Comparison of ENCODE assay signal across 21 cellular contexts in the genomic region with DNA sequence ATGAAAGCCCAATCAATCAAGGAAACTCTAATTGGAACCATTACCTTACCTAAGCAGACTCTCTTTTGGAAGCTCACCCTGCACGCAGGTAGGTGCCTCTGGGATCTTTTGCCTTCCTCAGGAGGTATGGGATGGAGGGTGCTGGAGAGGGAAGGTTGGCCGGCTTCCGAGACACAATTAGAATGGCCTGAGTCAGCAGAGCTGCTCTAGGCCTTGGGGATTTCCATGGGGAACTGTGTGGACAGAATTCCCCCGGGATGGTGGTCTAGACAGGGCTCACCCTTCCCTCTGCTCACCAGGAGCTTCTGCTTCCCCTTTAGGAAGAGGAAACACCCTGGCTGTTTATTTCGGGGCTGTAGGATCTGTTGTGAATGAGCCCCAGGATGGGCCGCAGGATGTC. TPM values are rescaled to one million over a fixed set of nuclear protein-coding genes. Genes with fewer than 3 reads are reported as not detected.
DNase-seq lines count a peak whose midpoint lies in the region; ATAC-seq and TF ChIP-seq lines count a peak whose summit lies in the region.
"Had no signal": no experiment of that assay in that cellular context is flagged by ENCODE, and none has a peak within 500 bp of the region (broad histone marks: within the 10 kb centered on the region; RNA-seq: fewer than 3 reads in every experiment).

No MANE protein-coding gene starts in this region.

- ATAC-seq in GM23338 (no peak), HG02970 (IDR thresholded peaks at IDR 0.05; ENCODE audit: low FRiP score, unreplicated experiment) (no peak)
- ATAC-seq: CD8-positive, alpha-beta T cell; HepG2; SK-N-SH treated with all-trans-retinoic acid at 6 μM for 48 hours had no signal

- H3K27me3 ChIP-seq in AG04450 (ENCODE audit: control insufficient read depth, insufficient read depth, low read length) (no peaks in the 10 kb centered on the region), GM23338 (ENCODE audit: insufficient read depth) (no peaks in the 10 kb centered on the region), neural progenitor cell (no peaks in the 10 kb centered on the region)

- CTCF ChIA-PET in AG04450 (lab: Charles Lee): no interaction called here

- H3K27me3 Mint-ChIP-seq in GM23338 (ENCODE audit: insufficient read depth, low read depth, poor library complexity): no peaks in the 10 kb centered on the region
- H3K27me3 Mint-ChIP-seq in dendritic cell treated with granulocyte-macrophage colony-stimulating factor and Interleukin-4, amounts not matched to agents 40 ng/mL and 50 ng/mL, for 4 days: peaks cover 2% of the 10 kb centered on the region
- peaks cover 4% of the 10 kb centered on the region for H3K27me3 Mint-ChIP-seq in neural progenitor cell (ENCODE audit: insufficient read depth, low read depth)
- no peaks in the 10 kb centered on the region for H3K27me3 Mint-ChIP-seq in activated T-cell treated with anti-CD3 and anti-CD28 coated beads, Interleukin-2, amount 50 U/mL, for 24 hours

- intact Hi-C loops in dendritic cell treated with granulocyte-macrophage colony-stimulating factor and Interleukin-4, amounts not matched to agents 40 ng/mL and 50 ng/mL, for 4 days (cut with micrococcal nuclease): loop anchor here (2.0 to 5.0 kb wide), 3 partner anchors 15 to 37 kb away; no protein-coding TSS in a partner anchor

- H3F3A ChIP-seq in GM23338 (replicated peaks; ENCODE audit: low read depth): no peaks in the 10 kb centered on the region
- peaks cover 23% of the 10 kb centered on the region for H3F3A ChIP-seq in neural progenitor cell (ENCODE audit: low read depth)

- H3K9me3 ChIP-seq in AG04450 (ENCODE audit: control insufficient read depth, insufficient read depth, low read length) (no peaks in the 10 kb centered on the region), neural progenitor cell (ENCODE audit: low read depth) (no peaks in the 10 kb centered on the region)

- H3K9me3 Mint-ChIP-seq in GM23338 (no peaks in the 10 kb centered on the region), neural progenitor cell (no peaks in the 10 kb centered on the region)
- H3K9me3 Mint-ChIP-seq in dendritic cell treated with granulocyte-macrophage colony-stimulating factor and Interleukin-4, amounts not matched to agents 40 ng/mL and 50 ng/mL, for 4 days: no peaks in the 10 kb centered on the region
- H3K9me3 Mint-ChIP-seq in activated T-cell treated with anti-CD3 and anti-CD28 coated beads, Interleukin-2, amount 50 U/mL, for 24 hours: no peaks in the 10 kb centered on the region
- H3K9me3 Mint-ChIP-seq: CD8-positive, alpha-beta T cell had no signal

- TF ChIP-seq CTCF in AG04450 (IDR thresholded peaks at IDR 0.05; ENCODE audit: low read depth, low read length): no peak
- TF ChIP-seq CTCF in GM23338 (conservative IDR thresholded peaks at IDR 0.05; ENCODE audit: low read depth in 2 of 2): no peak
- TF ChIP-seq CTCF in neural progenitor cell (IDR thresholded peaks at IDR 0.05): no peak

- H3K79me2 ChIP-seq in GM23338 (replicated peaks; ENCODE audit: insufficient read depth): no peaks in the 10 kb centered on the region
- H3K79me2 ChIP-seq in neural progenitor cell (ENCODE audit: low read depth): no peaks in the 10 kb centered on the region

- no peak overlapping the region for H3K9ac ChIP-seq in neural progenitor cell

- peak overlapping the region; percentile 95 for H2AFZ ChIP-seq in GM23338
- peak overlapping the region; percentile 50 for H2AFZ ChIP-seq in neural progenitor cell (replicated peaks)
- H2AFZ ChIP-seq: PC-9 had no signal

- no peak for DNase-seq in AG04450 (ENCODE audit: low read depth, low spot score)
- no peak for DNase-seq in GM23338 (ENCODE audit: low spot score)
- DNase-seq in neural progenitor cell (ENCODE audit: low spot score): no peak
- no peak for DNase-seq in activated T-cell treated with anti-CD3 and anti-CD28 coated beads, Interleukin-2, amount 50 U/mL, for 24 hours
- DNase-seq in H4 (ENCODE audit: low spot score): no peak
- no peak for DNase-seq in activated CD8-positive, alpha-beta memory T cell treated with anti-CD3 and anti-CD28 coated beads, Interleukin-2, amount 50 U/mL, for 4 hours
- DNase-seq: CD8-positive, alpha-beta T cell; DND-41; GOT3; KG1; NCI-H1105; NCI-H146; NCI-H2029; NCI-H226; NCI-H510A treated with DMSO at 0.1 percent for 48 hours; NCI-H748 treated with DMSO at 0.1 percent for 48 hours; PC-9 had no signal

- H3K9me2 ChIP-seq in GM23338 (ENCODE audit: insufficient read depth): no peaks in the 10 kb centered on the region

- H4K20me1 ChIP-seq in GM23338 (replicated peaks; ENCODE audit: insufficient read depth): no peaks in the 10 kb centered on the region
- no peaks in the 10 kb centered on the region for H4K20me1 ChIP-seq in neural progenitor cell (ENCODE audit: low read depth)

- H3K4me2 ChIP-seq in GM23338 (no peak overlapping the region), neural progenitor cell (no peak overlapping the region)
- H3K4me2 ChIP-seq: PC-9 had no signal

- H3K4me3 ChIP-seq in AG04450 (ENCODE audit: low read depth, low read length): no peak overlapping the region
- no peak overlapping the region for H3K4me3 ChIP-seq in GM23338
- H3K4me3 ChIP-seq in neural progenitor cell: no peak overlapping the region
- H3K4me3 ChIP-seq: PC-9 had no signal

- H3K4me3 Mint-ChIP-seq in GM23338: no peak overlapping the region
- H3K4me3 Mint-ChIP-seq in dendritic cell treated with granulocyte-macrophage colony-stimulating factor and Interleukin-4, amounts not matched to agents 40 ng/mL and 50 ng/mL, for 4 days: no peak overlapping the region
- H3K4me3 Mint-ChIP-seq in neural progenitor cell: no peak overlapping the region
- H3K4me3 Mint-ChIP-seq in activated T-cell treated with anti-CD3 and anti-CD28 coated beads, Interleukin-2, amount 50 U/mL, for 24 hours: no peak overlapping the region
- H3K4me3 Mint-ChIP-seq: CD8-positive, alpha-beta T cell had no signal

- H3K36me3 Mint-ChIP-seq in GM23338 (ENCODE audit: low read depth) (no peaks in the 10 kb centered on the region; the same call in 2 of the 3 replicates), neural progenitor cell (no peaks in the 10 kb centered on the region)
- H3K36me3 Mint-ChIP-seq in dendritic cell treated with granulocyte-macrophage colony-stimulating factor and Interleukin-4, amounts not matched to agents 40 ng/mL and 50 ng/mL, for 4 days (ENCODE audit: low read depth): no peaks in the 10 kb centered on the region
- no peaks in the 10 kb centered on the region for H3K36me3 Mint-ChIP-seq in activated T-cell treated with anti-CD3 and anti-CD28 coated beads, Interleukin-2, amount 50 U/mL, for 24 hours (ENCODE audit: low read depth)
- H3K36me3 Mint-ChIP-seq: CD8-positive, alpha-beta T cell had no signal

- H3K27ac ChIP-seq in AG04450 (ENCODE audit: low read depth, low read length) (peak overlapping the region; percentile 21), GM23338 (ENCODE audit: low read depth) (no peak overlapping the region), neural progenitor cell (no peak overlapping the region)
- H3K27ac ChIP-seq: PC-9 had no signal

- H3K4me1 Mint-ChIP-seq in GM23338 (peaks cover 25% of the 10 kb centered on the region), neural progenitor cell (peaks cover 15% of the 10 kb centered on the region)
- peaks cover 43% of the 10 kb centered on the region for H3K4me1 Mint-ChIP-seq in dendritic cell treated with granulocyte-macrophage colony-stimulating factor and Interleukin-4, amounts not matched to agents 40 ng/mL and 50 ng/mL, for 4 days (ENCODE audit: low read depth)
- H3K4me1 Mint-ChIP-seq in activated T-cell treated with anti-CD3 and anti-CD28 coated beads, Interleukin-2, amount 50 U/mL, for 24 hours (ENCODE audit: low read depth): peaks cover 19% of the 10 kb centered on the region

- H3K36me3 ChIP-seq in GM23338 (ENCODE audit: insufficient read depth) (no peaks in the 10 kb centered on the region), neural progenitor cell (no peaks in the 10 kb centered on the region)

- no peak overlapping the region for H3K27ac Mint-ChIP-seq in GM23338
- peak overlapping the region; percentile 11 for H3K27ac Mint-ChIP-seq in dendritic cell treated with granulocyte-macrophage colony-stimulating factor and Interleukin-4, amounts not matched to agents 40 ng/mL and 50 ng/mL, for 4 days
- no peak overlapping the region for H3K27ac Mint-ChIP-seq in neural progenitor cell
- H3K27ac Mint-ChIP-seq in activated T-cell treated with anti-CD3 and anti-CD28 coated beads, Interleukin-2, amount 50 U/mL, for 24 hours: no peak overlapping the region
- H3K27ac Mint-ChIP-seq: CD8-positive, alpha-beta T cell had no signal

- POLR2A ChIA-PET in AG04450 (lab: Yijun Ruan, JAX): interaction anchor here (0.6 kb wide), 1 partner anchor 13 kb away, joined by 3 read pairs; no protein-coding TSS in a partner anchor

- H3K4me1 ChIP-seq in GM23338 (ENCODE audit: insufficient read depth) (peaks cover 31% of the 10 kb centered on the region), neural progenitor cell (peaks cover 23% of the 10 kb centered on the region)

TF ChIP-seq in GM23338, 12 proteins besides CTCF, POLR2A, EP300 and RAD21:
- no peak for TF ChIP-seq EZH2 (IDR thresholded peaks at IDR 0.05; ENCODE audit: low read depth, unreplicated experiment)
- TF ChIP-seq STAT1 (IDR thresholded peaks at IDR 0.05; ENCODE audit: unreplicated experiment): no peak
- TF ChIP-seq, protein P1, sequence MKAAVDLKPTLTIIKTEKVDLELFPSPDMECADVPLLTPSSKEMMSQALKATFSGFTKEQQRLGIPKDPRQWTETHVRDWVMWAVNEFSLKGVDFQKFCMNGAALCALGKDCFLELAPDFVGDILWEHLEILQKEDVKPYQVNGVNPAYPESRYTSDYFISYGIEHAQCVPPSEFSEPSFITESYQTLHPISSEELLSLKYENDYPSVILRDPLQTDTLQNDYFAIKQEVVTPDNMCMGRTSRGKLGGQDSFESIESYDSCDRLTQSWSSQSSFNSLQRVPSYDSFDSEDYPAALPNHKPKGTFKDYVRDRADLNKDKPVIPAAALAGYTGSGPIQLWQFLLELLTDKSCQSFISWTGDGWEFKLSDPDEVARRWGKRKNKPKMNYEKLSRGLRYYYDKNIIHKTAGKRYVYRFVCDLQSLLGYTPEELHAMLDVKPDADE (IDR thresholded peaks at IDR 0.05): no peak

RNA-seq across cellular contexts. Expression of a gene that starts 43.7 kb away (rescaled TPM):
- 406 and 414 TPM in 2 replicates for polyA plus RNA-seq in AG04450 (2011; rRNA removed)
- polyA minus RNA-seq in AG04450 (2011; rRNA and poly(A)+ RNA removed): 438 and 494 TPM in 2 replicates
- 196 and 237 TPM in 2 replicates for total RNA-seq in GM23338 (2014; rRNA removed; shearing (Covaris generic))
- 144 and 180 TPM in 2 replicates for polyA plus RNA-seq in GM23338 (2016; fragmentation: Nextera tagmentation; extraction: Ambion mirVana)
- total RNA-seq in neural progenitor cell (ENCODE audit: low replicate concordance): 176 and 220 TPM in 2 replicates
- 364 and 433 TPM in 2 replicates for total RNA-seq in H4 (2014; rRNA removed; shearing (Covaris generic))

RNA-seq across cellular contexts. Expression of a gene that starts 58.5 kb away (rescaled TPM):
- polyA plus RNA-seq in AG04450 (2011; rRNA removed) (30.6 and 55.8 TPM in 2 replicates), GM23338 (2016; fragmentation: Nextera tagmentation; extraction: Ambion mirVana) (48.6 and 54.8 TPM in 2 replicates)
- 112 and 193 TPM in 2 replicates for polyA minus RNA-seq in AG04450 (2011; rRNA and poly(A)+ RNA removed)
- total RNA-seq in GM23338 (2014; rRNA removed; shearing (Covaris generic)): 39.7 and 47.3 TPM in 2 replicates
- 32.9 and 98.6 TPM in 2 replicates for total RNA-seq in neural progenitor cell (ENCODE audit: low replicate concordance)
- total RNA-seq in H4 (2014; rRNA removed; shearing (Covaris generic)): 21.5 and 22.0 TPM in 2 replicates
